Comparison of ENCODE assay signal across 8 cellular contexts in the genomic region with DNA sequence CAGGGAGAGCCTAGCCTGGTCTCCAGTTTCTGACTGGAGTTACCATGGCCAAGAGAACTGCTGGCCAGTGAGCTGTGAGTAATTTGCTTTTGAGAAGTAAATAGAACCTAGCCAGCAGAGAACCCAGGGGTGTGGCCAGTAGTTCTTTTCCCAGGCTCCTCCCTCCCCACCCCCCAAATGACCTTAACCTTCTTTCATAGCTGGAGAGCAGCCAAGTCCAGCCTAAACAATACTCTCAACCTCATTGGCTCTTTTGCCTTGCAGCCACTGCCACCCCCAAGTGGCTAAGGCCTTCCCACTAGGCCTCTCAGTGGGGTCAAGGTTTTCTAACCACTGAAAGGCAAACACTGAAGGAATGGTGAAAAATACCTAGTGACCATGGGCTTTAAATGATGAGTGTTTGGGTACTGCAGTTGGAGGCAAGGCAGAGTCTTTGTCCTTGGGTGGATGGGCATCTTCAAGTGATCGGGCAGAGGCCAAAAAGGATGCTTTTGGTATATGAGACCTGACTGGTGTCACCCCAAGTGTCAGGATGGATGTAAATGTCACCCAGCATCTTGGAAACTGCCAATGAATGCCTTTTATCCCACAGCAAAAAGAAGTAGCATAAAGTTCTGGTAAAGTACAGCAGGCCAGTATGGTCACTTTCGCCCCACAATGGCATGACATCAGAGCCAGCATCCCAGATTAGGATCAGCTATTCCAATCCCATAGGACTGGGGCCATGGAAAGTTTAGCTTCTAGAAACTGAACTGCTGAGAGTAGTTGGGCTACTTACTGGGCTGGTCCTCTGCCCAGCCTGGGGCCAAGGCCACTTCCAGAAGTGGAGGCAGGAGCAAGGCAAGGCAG. TPM values are rescaled to one million over a fixed set of nuclear protein-coding genes. Genes with fewer than 3 reads are reported as not detected.
DNase-seq lines count a peak whose midpoint lies in the region; ATAC-seq and TF ChIP-seq lines count a peak whose summit lies in the region.

No MANE protein-coding gene starts in this region.

- H3K4me3 ChIP-seq in right atrium auricular region (no peak overlapping the region), skeletal muscle cell (ENCODE audit: low read depth, low read length) (no peak overlapping the region)

- peaks cover 0 to 63% of the 10 kb centered on the region in 2 donors for H3K4me1 ChIP-seq in right atrium auricular region

- no peaks in the 10 kb centered on the region for H3K27me3 ChIP-seq in right atrium auricular region

- no peak for TF ChIP-seq CTCF in VCaP (conservative IDR thresholded peaks at IDR 0.05)
- TF ChIP-seq CTCF in right atrium auricular region (IDR thresholded peaks at IDR 0.05), result peak in 1 of 2 donors; percentile 38

- H3K27ac ChIP-seq in VCaP, result peak overlapping the region; percentile 24; the same call in 1 of the 2 replicates
- H3K27ac ChIP-seq in right atrium auricular region, result peak overlapping the region; percentile 54 to 99

- ATAC-seq in HG03159 (IDR thresholded peaks at IDR 0.05; ENCODE audit: unreplicated experiment) (no peak), esophagus mucosa (no peak)

- H3K36me3 ChIP-seq in right atrium auricular region, result peaks cover 16% of the 10 kb centered on the region

- peak; percentile 81 for DNase-seq in Ammon's horn (ENCODE audit: low spot score)
- DNase-seq in right atrium auricular region (ENCODE audit: low spot score), result peak; percentile 85
- DNase-seq in skeletal muscle cell (ENCODE audit: low read depth), result peak; percentile 83
- DNase-seq in GM03348 (ENCODE audit: low spot score), result no peak

- TF ChIP-seq EP300 in Ishikawa (IDR thresholded peaks at IDR 0.05; ENCODE audit: borderline replicate concordance), result no peak

- TF ChIP-seq RAD21 in Ishikawa (IDR thresholded peaks at IDR 0.05; ENCODE audit: low read depth), result no peak; the same call in 1 of the 2 replicates

- H3K9me3 ChIP-seq in right atrium auricular region, result no peaks in the 10 kb centered on the region

TF ChIP-seq in Ishikawa, 13 proteins besides CTCF, POLR2A, EP300 and RAD21:
- TF ChIP-seq EGR1 (IDR thresholded peaks at IDR 0.05), result no peak
- peak; percentile 70 for TF ChIP-seq NFIC (IDR thresholded peaks at IDR 0.05)

RNA-seq across cellular contexts. Expression of a gene that starts 3.5 kb away (rescaled TPM):
- total RNA-seq in right atrium auricular region (10 to 100 TPM in 1 of 2 donors, 1 to 10 TPM in 1; 6.4 to 13.8 TPM), esophagus mucosa (9.4 TPM)

RNA-seq across cellular contexts. Expression of a gene that starts 42.2 kb away (rescaled TPM):
- total RNA-seq in right atrium auricular region (10 to 100 TPM; 19.8 to 22.5 TPM), esophagus mucosa (19.2 TPM)
